Comparison of ENCODE assay signal across 8 cellular contexts in the genomic region with DNA sequence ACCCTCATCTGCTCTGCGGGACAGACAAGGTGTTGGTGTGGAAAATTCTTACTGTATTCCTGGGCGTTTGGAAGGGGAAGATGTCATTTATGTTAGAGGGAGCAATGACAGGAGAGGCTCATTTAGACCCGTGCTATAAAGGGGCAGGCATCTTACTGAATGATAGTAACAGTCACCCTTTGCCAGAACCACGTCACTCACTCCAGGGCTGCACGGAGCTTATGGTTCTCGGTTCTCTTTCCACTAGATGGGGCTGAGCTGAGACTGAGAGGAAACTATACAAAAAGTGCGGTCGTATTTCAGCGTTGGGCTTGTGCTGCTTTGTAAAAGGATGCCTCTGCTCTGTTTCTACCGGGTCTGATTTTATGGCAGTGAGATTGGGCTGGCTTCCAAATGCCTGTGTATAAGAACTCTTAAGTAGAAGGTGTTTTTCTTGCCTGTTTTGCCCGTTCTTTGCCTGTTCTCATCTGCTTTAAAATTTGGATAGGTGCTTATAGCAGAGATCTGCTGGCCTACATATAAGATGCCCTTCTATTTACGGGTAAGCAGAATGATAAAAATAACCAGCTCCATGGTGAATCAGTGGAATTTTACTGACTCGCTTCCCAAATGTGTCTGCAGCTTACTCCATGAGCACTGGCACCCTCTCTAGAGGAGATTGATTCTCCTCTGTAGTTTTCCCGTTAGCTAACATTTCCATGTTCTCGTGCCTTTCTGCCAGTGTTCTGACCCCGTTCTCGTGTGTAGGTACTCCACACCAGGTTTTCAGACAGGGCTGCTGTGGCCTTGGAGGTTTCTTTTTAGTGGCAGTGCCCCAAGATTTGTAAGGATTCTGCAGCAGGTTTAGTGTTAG. TPM values are rescaled to one million over a fixed set of nuclear protein-coding genes. Genes with fewer than 3 reads are reported as not detected.
DNase-seq lines count a peak whose midpoint lies in the region; TF ChIP-seq lines count a peak whose summit lies in the region.

No MANE protein-coding gene starts in this region.

- peaks cover 15% of the 10 kb centered on the region for H3K36me3 Mint-ChIP-seq in activated naive CD4-positive, alpha-beta T cell treated with anti-CD3 and anti-CD28 coated beads, Interleukin-2, amount 50 U/mL, for 24 hours
- peaks cover 21% of the 10 kb centered on the region for H3K36me3 Mint-ChIP-seq in progenitor cell of endocrine pancreas (ENCODE audit: insufficient read depth)

- TF ChIP-seq CTCF in progenitor cell of endocrine pancreas (IDR thresholded peaks at IDR 0.05; ENCODE audit: unreplicated experiment) (peak; percentile 22), thyroid gland (IDR thresholded peaks at IDR 0.05) (peak in 4 of 6 experiments; percentile 13 to 40 (median 36)), GM20000 (IDR thresholded peaks at IDR 0.05; ENCODE audit: extremely low read depth, missing control alignments) (no peak)

- intact Hi-C loops in thyroid gland (cut with DNase I) (no loop called here), posterior vena cava (cut with DNase I) (no loop called here)

- H3K27ac Mint-ChIP-seq in activated naive CD4-positive, alpha-beta T cell treated with anti-CD3 and anti-CD28 coated beads, Interleukin-2, amount 50 U/mL, for 24 hours = peak overlapping the region; percentile 97
- H3K27ac Mint-ChIP-seq in progenitor cell of endocrine pancreas = no peak overlapping the region

- peak overlapping the region; percentile 77 to 93 (median 86) for H3K27ac ChIP-seq in thyroid gland

- H3K27me3 ChIP-seq in thyroid gland = no peaks in the 10 kb centered on the region

- no peaks in the 10 kb centered on the region for H3K9me3 ChIP-seq in thyroid gland

- H3K4me3 ChIP-seq in thyroid gland (replicated peaks in 1 of 3) = no peak overlapping the region

- no peaks in the 10 kb centered on the region for H3K27me3 Mint-ChIP-seq in activated naive CD4-positive, alpha-beta T cell treated with anti-CD3 and anti-CD28 coated beads, Interleukin-2, amount 50 U/mL, for 24 hours
- H3K27me3 Mint-ChIP-seq in progenitor cell of endocrine pancreas = no peaks in the 10 kb centered on the region

- peak in 1 of 2 donors; percentile 41 for TF ChIP-seq POLR2A in thyroid gland (IDR thresholded peaks at IDR 0.05)

- H3K9me3 Mint-ChIP-seq in activated naive CD4-positive, alpha-beta T cell treated with anti-CD3 and anti-CD28 coated beads, Interleukin-2, amount 50 U/mL, for 24 hours = no peaks in the 10 kb centered on the region
- no peaks in the 10 kb centered on the region for H3K9me3 Mint-ChIP-seq in progenitor cell of endocrine pancreas (ENCODE audit: low read depth)

- peak overlapping the region; percentile 68 for H3K4me3 Mint-ChIP-seq in activated naive CD4-positive, alpha-beta T cell treated with anti-CD3 and anti-CD28 coated beads, Interleukin-2, amount 50 U/mL, for 24 hours
- no peak overlapping the region for H3K4me3 Mint-ChIP-seq in progenitor cell of endocrine pancreas (ENCODE audit: low read depth)

- H3K36me3 ChIP-seq in thyroid gland = peaks cover 2 to 6% of the 10 kb centered on the region in 2 donors

- 17% methylated on average over 16 to 17 of the region's 17 CpGs for WGBS in thyroid gland, 2 donors

- H3K4me1 ChIP-seq in thyroid gland = peaks cover 80 to 97% of the 10 kb centered on the region in 2 donors

- peaks cover 93% of the 10 kb centered on the region for H3K4me1 Mint-ChIP-seq in activated naive CD4-positive, alpha-beta T cell treated with anti-CD3 and anti-CD28 coated beads, Interleukin-2, amount 50 U/mL, for 24 hours
- H3K4me1 Mint-ChIP-seq in progenitor cell of endocrine pancreas (ENCODE audit: low read depth) = peaks cover 24% of the 10 kb centered on the region

- DNase-seq in H4 (ENCODE audit: low spot score) (peak; percentile 87), RKO (ENCODE audit: low spot score) (peak; percentile 29), globus pallidus (ENCODE audit: low spot score) (peak; percentile 51), progenitor cell of endocrine pancreas (ENCODE audit: low spot score, unreplicated experiment) (no peak), thyroid gland (peak; percentile 78 to 80), posterior vena cava (ENCODE audit: low spot score) (no peak), GM20000 (ENCODE audit: low spot score) (no peak)

RNA-seq across cellular contexts. Expression of gene MRPS6, which starts 55.9 kb away (rescaled TPM):
- 26.8 and 40.9 TPM in 2 replicates for total RNA-seq in H4 (2014; rRNA removed; shearing (Covaris generic))
- total RNA-seq in progenitor cell of endocrine pancreas = 76.7 and 78.8 TPM in 2 replicates
- total RNA-seq in thyroid gland = 100 to 1,000 TPM in 1 of 4 donors, 10 to 100 TPM in 3; 64.9 to 104 (median 75.9) TPM
- total RNA-seq in posterior vena cava = 10 to 100 TPM; 45.8 to 64.0 TPM

RNA-seq across cellular contexts. Expression of gene SLC5A3, which starts 55.9 kb away (rescaled TPM):
- 8.5 and 11.4 TPM in 2 replicates for total RNA-seq in H4 (2014; rRNA removed; shearing (Covaris generic))
- total RNA-seq in progenitor cell of endocrine pancreas (22.7 and 23.3 TPM in 2 replicates), thyroid gland (100 to 1,000 TPM; 125 to 171 (median 161) TPM), posterior vena cava (10 to 100 TPM; 10.9 to 16.4 TPM)

Comparison
In these comparisons a context has a peak if more than half of its experiments do, and no peak if none do; other contexts are left out.
1. DNase-seq: peak in H4 (single experiment), RKO (single experiment), globus pallidus (single experiment) and thyroid gland (2 of 2); none in progenitor cell of endocrine pancreas (single experiment), posterior vena cava (single experiment) and GM20000 (single experiment).